In the genomic region with DNA sequence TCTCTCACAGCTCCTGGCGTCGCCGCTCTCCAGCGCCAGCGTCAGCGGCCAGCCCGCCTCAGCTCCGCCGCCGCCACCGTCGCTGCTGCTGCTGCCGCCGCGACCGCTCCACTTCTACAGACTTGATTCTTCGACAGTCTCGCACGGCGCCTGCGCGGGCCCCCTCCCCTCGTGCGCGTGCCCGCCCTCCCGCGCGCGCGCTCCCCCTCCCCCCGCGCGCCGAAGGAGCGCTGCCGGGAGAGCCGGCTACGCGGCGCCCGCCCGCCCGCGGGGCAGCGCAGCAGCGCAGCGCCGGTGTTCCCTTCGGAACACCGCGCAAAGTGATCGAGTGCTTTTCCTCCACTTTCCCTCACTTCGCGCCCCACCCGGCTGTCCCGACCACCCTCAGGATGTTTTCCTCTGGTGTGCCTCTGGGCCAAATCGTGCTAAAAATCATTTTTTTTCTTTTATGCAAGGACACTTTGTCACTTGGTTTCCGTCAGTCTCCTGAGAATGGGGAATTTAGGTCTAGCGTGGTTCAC, we compare ENCODE assay signal across 8 cellular contexts. TPM values are rescaled to one million over a fixed set of nuclear protein-coding genes. Genes with fewer than 3 reads are reported as not detected.
DNase-seq lines count a peak whose midpoint lies in the region; ATAC-seq and TF ChIP-seq lines count a peak whose summit lies in the region.

A gene (minus strand): TSS at position 118 of the 521 bp plus-strand sequence. CDS start 684 bp downstream, outside the sequence.

- H3K9me3 ChIP-seq in colonic mucosa, result no peaks in the 10 kb centered on the region

- H3K9ac ChIP-seq in colonic mucosa (ENCODE audit: low read depth in 2 of 2, low read length in 2 of 2), result peak within 1 kb of the TSS; percentile 99 to 100

- H3K4me1 ChIP-seq in colonic mucosa, result peaks cover 13% of the 10 kb centered on the region

- no peak for TF ChIP-seq CTCF in colonic mucosa (IDR thresholded peaks at IDR 0.05)

- peak; percentile 93 for TF ChIP-seq POLR2A in GM10847 (IDR thresholded peaks at IDR 0.05; ENCODE audit: extremely low read depth, insufficient read length)

- H3K4me3 ChIP-seq in colonic mucosa, result peak within 1 kb of the TSS; percentile 85

- ATAC-seq in HG03064 (IDR thresholded peaks at IDR 0.05; ENCODE audit: low read depth, unreplicated experiment), result peak; percentile 17

- peak within 1 kb of the TSS; percentile 100 for H3K27ac ChIP-seq in colonic mucosa

- no peaks in the 10 kb centered on the region for H3K36me3 ChIP-seq in colonic mucosa

- DNase-seq in NCI-H460 (ENCODE audit: extremely low read depth, low read depth) (peak; percentile 88), colonic mucosa (peak; percentile 85), left kidney (ENCODE audit: low read depth, low spot score) (peak; percentile 94), cortex of kidney (lab: John Stamatoyannopoulos, UW) (no peak)
- peak; percentile 85 for DNase-seq in activated CD4-positive, alpha-beta T cell treated with anti-CD3 and anti-CD28 coated beads for 48 hours
- peak; percentile 83 for DNase-seq in stimulated activated CD4-positive, alpha-beta T cell treated with anti-CD3 and anti-CD28 coated beads, Interleukin-1b, Interleukin-23, amount 100 ng/mL, for 48 hours

- H3K27me3 ChIP-seq in colonic mucosa, result no peaks in the 10 kb centered on the region

- intact Hi-C loops in colonic mucosa (cut with DNase I), result loop anchor here (2.0 kb wide), 1 partner anchor 107 kb away; no protein-coding TSS in a partner anchor

RNA-seq across cellular contexts. Expression of the gene that starts here (rescaled TPM):
- 64.1 and 83.1 TPM in 2 replicates for total RNA-seq in NCI-H460 (2014; rRNA removed; shearing (Covaris generic))
- 24.1 and 34.2 TPM in 2 replicates for polyA plus RNA-seq in NCI-H460 (2014; cell fraction: nucleus; rRNA removed)
- total RNA-seq in colonic mucosa, result 100 to 1,000 TPM; 157 to 164 TPM
